In the genomic region with DNA sequence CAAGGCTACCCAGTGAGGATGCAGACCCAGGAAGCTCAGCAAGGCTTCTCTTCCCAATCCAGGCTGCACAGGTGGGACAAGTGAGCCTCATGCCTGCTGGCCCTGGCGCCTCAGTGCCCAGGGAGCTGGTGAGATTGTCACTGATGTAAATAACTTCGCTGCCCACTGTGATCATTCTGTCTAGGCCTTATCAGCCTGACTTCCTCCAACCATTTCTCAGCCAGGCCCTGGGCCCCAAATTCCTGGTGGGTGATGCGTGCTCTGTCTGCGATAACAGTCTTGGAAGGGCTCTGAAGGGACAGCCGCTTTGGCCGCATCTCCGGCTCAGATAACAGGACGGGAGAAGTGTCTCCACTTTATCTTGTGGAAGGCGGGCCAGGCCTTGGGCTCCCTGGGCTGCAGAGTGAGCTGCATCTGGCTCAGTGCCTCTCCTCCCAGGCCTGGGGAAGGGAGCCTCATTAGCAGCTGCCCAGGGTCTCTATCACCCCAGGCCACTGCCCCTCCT, we compare ENCODE assay signal across 1 cellular context.
A peak's percentile ranks its signal among the peaks of the same experiment; 100 is the strongest.
TF ChIP-seq lines count a peak whose summit lies in the region.

No MANE protein-coding gene starts in this region.

TF ChIP-seq in K562, 482 proteins besides CTCF, POLR2A, EP300 and RAD21 (continued from another document and continues in another):
- TF ChIP-seq, protein P1, sequence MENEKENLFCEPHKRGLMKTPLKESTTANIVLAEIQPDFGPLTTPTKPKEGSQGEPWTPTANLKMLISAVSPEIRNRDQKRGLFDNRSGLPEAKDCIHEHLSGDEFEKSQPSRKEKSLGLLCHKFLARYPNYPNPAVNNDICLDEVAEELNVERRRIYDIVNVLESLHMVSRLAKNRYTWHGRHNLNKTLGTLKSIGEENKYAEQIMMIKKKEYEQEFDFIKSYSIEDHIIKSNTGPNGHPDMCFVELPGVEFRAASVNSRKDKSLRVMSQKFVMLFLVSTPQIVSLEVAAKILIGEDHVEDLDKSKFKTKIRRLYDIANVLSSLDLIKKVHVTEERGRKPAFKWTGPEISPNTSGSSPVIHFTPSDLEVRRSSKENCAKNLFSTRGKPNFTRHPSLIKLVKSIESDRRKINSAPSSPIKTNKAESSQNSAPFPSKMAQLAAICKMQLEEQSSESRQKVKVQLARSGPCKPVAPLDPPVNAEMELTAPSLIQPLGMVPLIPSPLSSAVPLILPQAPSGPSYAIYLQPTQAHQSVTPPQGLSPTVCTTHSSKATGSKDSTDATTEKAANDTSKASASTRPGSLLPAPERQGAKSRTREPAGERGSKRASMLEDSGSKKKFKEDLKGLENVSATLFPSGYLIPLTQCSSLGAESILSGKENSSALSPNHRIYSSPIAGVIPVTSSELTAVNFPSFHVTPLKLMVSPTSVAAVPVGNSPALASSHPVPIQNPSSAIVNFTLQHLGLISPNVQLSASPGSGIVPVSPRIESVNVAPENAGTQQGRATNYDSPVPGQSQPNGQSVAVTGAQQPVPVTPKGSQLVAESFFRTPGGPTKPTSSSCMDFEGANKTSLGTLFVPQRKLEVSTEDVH (IDR thresholded peaks at IDR 0.05; ENCODE audit: low read depth, partially characterized antibody): no peak
- TF ChIP-seq FOSL1 (tag; conservative IDR thresholded peaks at IDR 0.05): peak; percentile 92
- TF ChIP-seq HCFC1 (IDR thresholded peaks at IDR 0.05; ENCODE audit: low read depth, low read length): no peak
- no peak for TF ChIP-seq ZNF436 (CRISPR knock-in tag; IDR thresholded peaks at IDR 0.05)
- TF ChIP-seq, protein P2, sequence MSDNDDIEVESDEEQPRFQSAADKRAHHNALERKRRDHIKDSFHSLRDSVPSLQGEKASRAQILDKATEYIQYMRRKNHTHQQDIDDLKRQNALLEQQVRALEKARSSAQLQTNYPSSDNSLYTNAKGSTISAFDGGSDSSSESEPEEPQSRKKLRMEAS (CRISPR knock-in tag; IDR thresholded peaks at IDR 0.05): peak; percentile 23; the same call in 1 of the 2 replicates
- TF ChIP-seq TAF15 (IDR thresholded peaks at IDR 0.05; ENCODE audit: low read depth, low read length): no peak
- no peak for TF ChIP-seq JUNB (CRISPR knock-in tag; conservative IDR thresholded peaks at IDR 0.05)
- TF ChIP-seq ZNF239 (CRISPR knock-in tag; IDR thresholded peaks at IDR 0.05): no peak; the same call in 1 of the 2 replicates
- TF ChIP-seq ETV1 (tag; conservative IDR thresholded peaks at IDR 0.05; ENCODE audit: low read depth): peak; percentile 69
- TF ChIP-seq ZNF23 (CRISPR knock-in tag; IDR thresholded peaks at IDR 0.05): no peak
- peak; percentile 97 for TF ChIP-seq MTA3 (IDR thresholded peaks at IDR 0.05; ENCODE audit: borderline replicate concordance)
- no peak for TF ChIP-seq CHCHD3 (CRISPR knock-in tag; IDR thresholded peaks at IDR 0.05)
- no peak for TF ChIP-seq ZNF232 (CRISPR knock-in tag; IDR thresholded peaks at IDR 0.05)
- TF ChIP-seq BDP1 (IDR thresholded peaks at IDR 0.05; ENCODE audit: insufficient read depth, insufficient read length): no peak
- TF ChIP-seq GABPB2 (CRISPR knock-in tag; conservative IDR thresholded peaks at IDR 0.05): no peak
- TF ChIP-seq ZNF347 (CRISPR knock-in tag; IDR thresholded peaks at IDR 0.05; ENCODE audit: low read depth): no peak
- TF ChIP-seq FOXJ3 (CRISPR knock-in tag; IDR thresholded peaks at IDR 0.05): no peak
- TF ChIP-seq, protein P3, sequence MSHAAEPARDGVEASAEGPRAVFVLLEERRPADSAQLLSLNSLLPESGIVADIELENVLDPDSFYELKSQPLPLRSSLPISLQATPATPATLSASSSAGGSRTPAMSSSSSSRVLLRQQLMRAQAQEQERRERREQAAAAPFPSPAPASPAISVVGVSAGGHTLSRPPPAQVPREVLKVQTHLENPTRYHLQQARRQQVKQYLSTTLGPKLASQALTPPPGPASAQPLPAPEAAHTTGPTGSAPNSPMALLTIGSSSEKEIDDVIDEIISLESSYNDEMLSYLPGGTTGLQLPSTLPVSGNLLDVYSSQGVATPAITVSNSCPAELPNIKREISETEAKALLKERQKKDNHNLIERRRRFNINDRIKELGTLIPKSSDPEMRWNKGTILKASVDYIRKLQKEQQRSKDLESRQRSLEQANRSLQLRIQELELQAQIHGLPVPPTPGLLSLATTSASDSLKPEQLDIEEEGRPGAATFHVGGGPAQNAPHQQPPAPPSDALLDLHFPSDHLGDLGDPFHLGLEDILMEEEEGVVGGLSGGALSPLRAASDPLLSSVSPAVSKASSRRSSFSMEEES (CRISPR knock-in tag; IDR thresholded peaks at IDR 0.05): no peak
- TF ChIP-seq, protein P4, sequence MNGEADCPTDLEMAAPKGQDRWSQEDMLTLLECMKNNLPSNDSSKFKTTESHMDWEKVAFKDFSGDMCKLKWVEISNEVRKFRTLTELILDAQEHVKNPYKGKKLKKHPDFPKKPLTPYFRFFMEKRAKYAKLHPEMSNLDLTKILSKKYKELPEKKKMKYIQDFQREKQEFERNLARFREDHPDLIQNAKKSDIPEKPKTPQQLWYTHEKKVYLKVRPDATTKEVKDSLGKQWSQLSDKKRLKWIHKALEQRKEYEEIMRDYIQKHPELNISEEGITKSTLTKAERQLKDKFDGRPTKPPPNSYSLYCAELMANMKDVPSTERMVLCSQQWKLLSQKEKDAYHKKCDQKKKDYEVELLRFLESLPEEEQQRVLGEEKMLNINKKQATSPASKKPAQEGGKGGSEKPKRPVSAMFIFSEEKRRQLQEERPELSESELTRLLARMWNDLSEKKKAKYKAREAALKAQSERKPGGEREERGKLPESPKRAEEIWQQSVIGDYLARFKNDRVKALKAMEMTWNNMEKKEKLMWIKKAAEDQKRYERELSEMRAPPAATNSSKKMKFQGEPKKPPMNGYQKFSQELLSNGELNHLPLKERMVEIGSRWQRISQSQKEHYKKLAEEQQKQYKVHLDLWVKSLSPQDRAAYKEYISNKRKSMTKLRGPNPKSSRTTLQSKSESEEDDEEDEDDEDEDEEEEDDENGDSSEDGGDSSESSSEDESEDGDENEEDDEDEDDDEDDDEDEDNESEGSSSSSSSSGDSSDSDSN (IDR thresholded peaks at IDR 0.05; ENCODE audit: borderline replicate concordance in 1 of 2, low read depth in 2 of 2, low read length in 2 of 2): peak; percentile 100
- TF ChIP-seq NONO (IDR thresholded peaks at IDR 0.05; ENCODE audit: low read depth in 2 of 2, low read length in 1 of 2): peak in 1 of 2 experiments; percentile 54; a peak in 1 of 4 replicates
- TF ChIP-seq, protein P5, sequence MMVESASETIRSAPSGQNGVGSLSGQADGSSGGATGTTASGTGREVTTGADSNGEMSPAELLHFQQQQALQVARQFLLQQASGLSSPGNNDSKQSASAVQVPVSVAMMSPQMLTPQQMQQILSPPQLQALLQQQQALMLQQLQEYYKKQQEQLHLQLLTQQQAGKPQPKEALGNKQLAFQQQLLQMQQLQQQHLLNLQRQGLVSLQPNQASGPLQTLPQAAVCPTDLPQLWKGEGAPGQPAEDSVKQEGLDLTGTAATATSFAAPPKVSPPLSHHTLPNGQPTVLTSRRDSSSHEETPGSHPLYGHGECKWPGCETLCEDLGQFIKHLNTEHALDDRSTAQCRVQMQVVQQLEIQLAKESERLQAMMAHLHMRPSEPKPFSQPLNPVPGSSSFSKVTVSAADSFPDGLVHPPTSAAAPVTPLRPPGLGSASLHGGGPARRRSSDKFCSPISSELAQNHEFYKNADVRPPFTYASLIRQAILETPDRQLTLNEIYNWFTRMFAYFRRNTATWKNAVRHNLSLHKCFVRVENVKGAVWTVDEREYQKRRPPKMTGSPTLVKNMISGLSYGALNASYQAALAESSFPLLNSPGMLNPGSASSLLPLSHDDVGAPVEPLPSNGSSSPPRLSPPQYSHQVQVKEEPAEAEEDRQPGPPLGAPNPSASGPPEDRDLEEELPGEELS (CRISPR knock-in tag; IDR thresholded peaks at IDR 0.05; ENCODE audit: borderline replicate concordance): no peak
- no peak for TF ChIP-seq RFX7 (CRISPR knock-in tag; IDR thresholded peaks at IDR 0.05)
- TF ChIP-seq, protein P6, sequence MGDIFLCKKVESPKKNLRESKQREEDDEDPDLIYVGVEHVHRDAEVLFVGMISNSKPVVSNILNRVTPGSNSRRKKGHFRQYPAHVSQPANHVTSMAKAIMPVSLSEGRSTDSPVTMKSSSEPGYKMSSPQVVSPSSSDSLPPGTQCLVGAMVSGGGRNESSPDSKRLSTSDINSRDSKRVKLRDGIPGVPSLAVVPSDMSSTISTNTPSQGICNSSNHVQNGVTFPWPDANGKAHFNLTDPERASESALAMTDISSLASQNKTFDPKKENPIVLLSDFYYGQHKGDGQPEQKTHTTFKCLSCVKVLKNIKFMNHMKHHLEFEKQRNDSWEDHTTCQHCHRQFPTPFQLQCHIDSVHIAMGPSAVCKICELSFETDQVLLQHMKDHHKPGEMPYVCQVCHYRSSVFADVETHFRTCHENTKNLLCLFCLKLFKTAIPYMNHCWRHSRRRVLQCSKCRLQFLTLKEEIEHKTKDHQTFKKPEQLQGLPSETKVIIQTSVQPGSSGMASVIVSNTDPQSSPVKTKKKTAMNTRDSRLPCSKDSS (IDR thresholded peaks at IDR 0.05; ENCODE audit: low read depth, partially characterized antibody): no peak
- peak; percentile 45; the same call in 1 of the 2 replicates for TF ChIP-seq RB1 (IDR thresholded peaks at IDR 0.05; ENCODE audit: low read depth)
- peak; percentile 91 for TF ChIP-seq TAL1 (IDR thresholded peaks at IDR 0.05)
- TF ChIP-seq MYBL2 (IDR thresholded peaks at IDR 0.05; ENCODE audit: low read depth): no peak
- no peak for TF ChIP-seq MYBL2 (CRISPR knock-in tag; IDR thresholded peaks at IDR 0.05; ENCODE audit: borderline replicate concordance)
- TF ChIP-seq ZFP36 (IDR thresholded peaks at IDR 0.05; ENCODE audit: low read depth, low read length, partially characterized antibody): peak; percentile 63
- TF ChIP-seq, protein P7, sequence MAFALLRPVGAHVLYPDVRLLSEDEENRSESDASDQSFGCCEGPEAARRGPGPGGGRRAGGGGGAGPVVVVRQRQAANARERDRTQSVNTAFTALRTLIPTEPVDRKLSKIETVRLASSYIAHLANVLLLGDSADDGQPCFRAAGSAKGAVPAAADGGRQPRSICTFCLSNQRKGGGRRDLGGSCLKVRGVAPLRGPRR (CRISPR knock-in tag; IDR thresholded peaks at IDR 0.05): no peak
- TF ChIP-seq ZNF444 (CRISPR knock-in tag; IDR thresholded peaks at IDR 0.05): no peak
- TF ChIP-seq TRIM24 (IDR thresholded peaks at IDR 0.05): peak; percentile 89 to 95
- no peak for TF ChIP-seq PCBP2 (IDR thresholded peaks at IDR 0.05; ENCODE audit: low read depth, low read length, poor library complexity, severe bottlenecking)
- TF ChIP-seq CBX1 (IDR thresholded peaks at IDR 0.05; ENCODE audit: low read depth): 0 out of 2 replicates have a peak, but pooled peaks have one; percentile 32
- peak; percentile 92 for TF ChIP-seq TEAD2 (tag; IDR thresholded peaks at IDR 0.05)
- peak; percentile 37; the same call in 1 of the 2 replicates for TF ChIP-seq ZBTB7A (IDR thresholded peaks at IDR 0.05; ENCODE audit: borderline replicate concordance, control insufficient read depth, low read depth, low read length)
- TF ChIP-seq, protein P8, sequence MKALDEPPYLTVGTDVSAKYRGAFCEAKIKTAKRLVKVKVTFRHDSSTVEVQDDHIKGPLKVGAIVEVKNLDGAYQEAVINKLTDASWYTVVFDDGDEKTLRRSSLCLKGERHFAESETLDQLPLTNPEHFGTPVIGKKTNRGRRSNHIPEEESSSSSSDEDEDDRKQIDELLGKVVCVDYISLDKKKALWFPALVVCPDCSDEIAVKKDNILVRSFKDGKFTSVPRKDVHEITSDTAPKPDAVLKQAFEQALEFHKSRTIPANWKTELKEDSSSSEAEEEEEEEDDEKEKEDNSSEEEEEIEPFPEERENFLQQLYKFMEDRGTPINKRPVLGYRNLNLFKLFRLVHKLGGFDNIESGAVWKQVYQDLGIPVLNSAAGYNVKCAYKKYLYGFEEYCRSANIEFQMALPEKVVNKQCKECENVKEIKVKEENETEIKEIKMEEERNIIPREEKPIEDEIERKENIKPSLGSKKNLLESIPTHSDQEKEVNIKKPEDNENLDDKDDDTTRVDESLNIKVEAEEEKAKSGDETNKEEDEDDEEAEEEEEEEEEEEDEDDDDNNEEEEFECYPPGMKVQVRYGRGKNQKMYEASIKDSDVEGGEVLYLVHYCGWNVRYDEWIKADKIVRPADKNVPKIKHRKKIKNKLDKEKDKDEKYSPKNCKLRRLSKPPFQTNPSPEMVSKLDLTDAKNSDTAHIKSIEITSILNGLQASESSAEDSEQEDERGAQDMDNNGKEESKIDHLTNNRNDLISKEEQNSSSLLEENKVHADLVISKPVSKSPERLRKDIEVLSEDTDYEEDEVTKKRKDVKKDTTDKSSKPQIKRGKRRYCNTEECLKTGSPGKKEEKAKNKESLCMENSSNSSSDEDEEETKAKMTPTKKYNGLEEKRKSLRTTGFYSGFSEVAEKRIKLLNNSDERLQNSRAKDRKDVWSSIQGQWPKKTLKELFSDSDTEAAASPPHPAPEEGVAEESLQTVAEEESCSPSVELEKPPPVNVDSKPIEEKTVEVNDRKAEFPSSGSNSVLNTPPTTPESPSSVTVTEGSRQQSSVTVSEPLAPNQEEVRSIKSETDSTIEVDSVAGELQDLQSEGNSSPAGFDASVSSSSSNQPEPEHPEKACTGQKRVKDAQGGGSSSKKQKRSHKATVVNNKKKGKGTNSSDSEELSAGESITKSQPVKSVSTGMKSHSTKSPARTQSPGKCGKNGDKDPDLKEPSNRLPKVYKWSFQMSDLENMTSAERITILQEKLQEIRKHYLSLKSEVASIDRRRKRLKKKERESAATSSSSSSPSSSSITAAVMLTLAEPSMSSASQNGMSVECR (CRISPR knock-in tag; IDR thresholded peaks at IDR 0.05): no peak
- TF ChIP-seq L3MBTL2 (IDR thresholded peaks at IDR 0.05): peak; percentile 75; the same call in 1 of the 2 replicates
- TF ChIP-seq, protein P9, sequence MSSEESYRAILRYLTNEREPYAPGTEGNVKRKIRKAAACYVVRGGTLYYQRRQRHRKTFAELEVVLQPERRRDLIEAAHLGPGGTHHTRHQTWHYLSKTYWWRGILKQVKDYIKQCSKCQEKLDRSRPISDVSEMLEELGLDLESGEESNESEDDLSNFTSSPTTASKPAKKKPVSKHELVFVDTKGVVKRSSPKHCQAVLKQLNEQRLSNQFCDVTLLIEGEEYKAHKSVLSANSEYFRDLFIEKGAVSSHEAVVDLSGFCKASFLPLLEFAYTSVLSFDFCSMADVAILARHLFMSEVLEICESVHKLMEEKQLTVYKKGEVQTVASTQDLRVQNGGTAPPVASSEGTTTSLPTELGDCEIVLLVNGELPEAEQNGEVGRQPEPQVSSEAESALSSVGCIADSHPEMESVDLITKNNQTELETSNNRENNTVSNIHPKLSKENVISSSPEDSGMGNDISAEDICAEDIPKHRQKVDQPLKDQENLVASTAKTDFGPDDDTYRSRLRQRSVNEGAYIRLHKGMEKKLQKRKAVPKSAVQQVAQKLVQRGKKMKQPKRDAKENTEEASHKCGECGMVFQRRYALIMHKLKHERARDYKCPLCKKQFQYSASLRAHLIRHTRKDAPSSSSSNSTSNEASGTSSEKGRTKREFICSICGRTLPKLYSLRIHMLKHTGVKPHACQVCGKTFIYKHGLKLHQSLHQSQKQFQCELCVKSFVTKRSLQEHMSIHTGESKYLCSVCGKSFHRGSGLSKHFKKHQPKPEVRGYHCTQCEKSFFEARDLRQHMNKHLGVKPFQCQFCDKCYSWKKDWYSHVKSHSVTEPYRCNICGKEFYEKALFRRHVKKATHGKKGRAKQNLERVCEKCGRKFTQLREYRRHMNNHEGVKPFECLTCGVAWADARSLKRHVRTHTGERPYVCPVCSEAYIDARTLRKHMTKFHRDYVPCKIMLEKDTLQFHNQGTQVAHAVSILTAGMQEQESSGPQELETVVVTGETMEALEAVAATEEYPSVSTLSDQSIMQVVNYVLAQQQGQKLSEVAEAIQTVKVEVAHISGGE (CRISPR knock-in tag; IDR thresholded peaks at IDR 0.05): peak in 1 of 3 experiments; percentile 77; a peak in 2 of 6 replicates
- no peak for TF ChIP-seq ZNF212 (CRISPR knock-in tag; IDR thresholded peaks at IDR 0.05)
- no peak for TF ChIP-seq ZC3H8 (IDR thresholded peaks at IDR 0.05)
- peak; percentile 96 for TF ChIP-seq DPF2 (IDR thresholded peaks at IDR 0.05)
- no peak; the same call in 1 of the 2 replicates for TF ChIP-seq ZNF24 (IDR thresholded peaks at IDR 0.05)
- TF ChIP-seq TAF1 (IDR thresholded peaks at IDR 0.05; ENCODE audit: control insufficient read depth, extremely low read depth, insufficient read depth, low read length, severe bottlenecking): peak; percentile 22
